ENCODE assay signal across 1 cellular context in genomic region chr5:24135536-24135935, GRCh38.
TF ChIP-seq lines count a peak whose summit lies in the region.

No MANE protein-coding gene starts in this region.

TF ChIP-seq in GM23338, 12 proteins besides CTCF, POLR2A, EP300 and RAD21 (continued from another document):
- no peak for TF ChIP-seq ZNF462 (CRISPR knock-in tag; IDR thresholded peaks at IDR 0.05)
- TF ChIP-seq EZH2 (IDR thresholded peaks at IDR 0.05; ENCODE audit: low read depth, unreplicated experiment), result no peak
- no peak for TF ChIP-seq JUNB (IDR thresholded peaks at IDR 0.05; ENCODE audit: unreplicated experiment)
- TF ChIP-seq NANOG (IDR thresholded peaks at IDR 0.05; ENCODE audit: borderline replicate concordance), result no peak
- no peak for TF ChIP-seq EZH2phosphoT487 (IDR thresholded peaks at IDR 0.05; ENCODE audit: unreplicated experiment)
- TF ChIP-seq ETS1 (IDR thresholded peaks at IDR 0.05), result no peak
